8 cellular contexts compared by ENCODE assay signal in the genomic region with DNA sequence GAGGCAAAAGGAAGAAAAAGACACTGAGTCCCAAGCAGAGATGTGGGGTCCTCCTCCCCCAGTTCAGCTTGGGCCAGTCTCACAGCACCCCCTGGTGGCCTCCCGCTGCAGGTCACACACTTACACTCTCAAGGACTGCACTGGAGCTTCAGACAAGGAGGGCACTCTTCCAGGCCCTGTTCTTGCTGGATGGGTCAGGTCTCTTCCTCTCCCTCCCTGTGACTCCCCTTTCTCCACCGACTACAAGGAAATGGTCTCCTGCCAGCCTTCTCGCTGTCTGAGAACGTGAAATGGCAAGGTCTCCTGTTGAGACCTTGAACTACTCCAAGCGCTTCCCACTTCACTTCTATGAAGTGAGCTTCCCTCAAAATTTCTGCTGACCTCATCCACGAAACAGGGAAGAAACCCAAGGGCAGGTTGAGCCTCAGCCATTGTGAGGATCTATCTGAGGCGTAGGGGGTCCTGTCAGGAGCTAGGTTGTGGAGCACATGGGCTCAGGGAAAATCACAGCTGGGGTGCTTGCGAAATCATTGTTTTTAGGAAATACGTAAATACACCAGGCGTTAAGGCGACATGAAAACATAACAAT. TPM values are rescaled to one million over a fixed set of nuclear protein-coding genes. Genes with fewer than 3 reads are reported as not detected.
DNase-seq lines count a peak whose midpoint lies in the region; ATAC-seq and TF ChIP-seq lines count a peak whose summit lies in the region.

No MANE protein-coding gene starts in this region.

- no peak overlapping the region for H3K27ac Mint-ChIP-seq in T-helper 2 cell treated with Interferon-gamma antibody and Interleukin-4, amounts not matched to agents 5 μg/mL and 100 μg/mL, for 36 hours

- H3K79me2 ChIP-seq in Loucy (ENCODE audit: insufficient read depth, low read length), result peaks cover 35% of the 10 kb centered on the region

- H3K27me3 Mint-ChIP-seq in T-helper 2 cell treated with Interferon-gamma antibody and Interleukin-4, amounts not matched to agents 5 μg/mL and 100 μg/mL, for 36 hours (ENCODE audit: low read depth), result peaks cover 2% of the 10 kb centered on the region

- peak overlapping the region; percentile 48 for H3K9ac ChIP-seq in Loucy (ENCODE audit: low read depth, low read length, poor library complexity, severe bottlenecking)

- H3K36me3 ChIP-seq in Loucy (ENCODE audit: insufficient read depth, low read length) (no peaks in the 10 kb centered on the region), iPS DF 6.9 (ENCODE audit: control insufficient read depth, insufficient read depth, low read length) (no peaks in the 10 kb centered on the region)

- no peaks in the 10 kb centered on the region for H4K20me1 ChIP-seq in Loucy (ENCODE audit: insufficient read depth, low read length, poor library complexity, severe bottlenecking)

- H3K9me2 ChIP-seq in Loucy (replicated peaks; ENCODE audit: low read depth, low read length), result no peaks in the 10 kb centered on the region

- peak; percentile 99 for TF ChIP-seq CTCF in Loucy (conservative IDR thresholded peaks at IDR 0.05; ENCODE audit: low read length)

- no peak overlapping the region for H3K4me3 Mint-ChIP-seq in T-helper 2 cell treated with Interferon-gamma antibody and Interleukin-4, amounts not matched to agents 5 μg/mL and 100 μg/mL, for 36 hours

- H2AFZ ChIP-seq in Loucy (ENCODE audit: low read length), result no peak overlapping the region

- H3K4me1 ChIP-seq in Loucy (ENCODE audit: insufficient read depth, low read length, poor library complexity, severe bottlenecking) (peaks cover 39% of the 10 kb centered on the region), iPS DF 6.9 (ENCODE audit: control insufficient read depth, insufficient read depth, low read length) (peaks cover 2% of the 10 kb centered on the region; the same call in 1 of the 2 replicates)

- no peaks in the 10 kb centered on the region for H3F3A ChIP-seq in Loucy (ENCODE audit: low read depth)

- H3K4me3 ChIP-seq in Loucy (ENCODE audit: low read length, poor library complexity, severe bottlenecking), result no peak overlapping the region
- H3K4me3 ChIP-seq in iPS DF 6.9 (ENCODE audit: low read length), result no peak overlapping the region

- no peak for ATAC-seq in HG03095 (IDR thresholded peaks at IDR 0.05; ENCODE audit: unreplicated experiment)
- ATAC-seq in GM21360 (IDR thresholded peaks at IDR 0.05; ENCODE audit: unreplicated experiment), result no peak

- WGBS in iPS DF 6.9 (ENCODE audit: insufficient coverage, insufficient read length), result no CpG with 5 or more reads among the region's 11 CpGs

- H3K27me3 ChIP-seq in Loucy (ENCODE audit: insufficient read depth, low read length, poor library complexity, severe bottlenecking), result no peaks in the 10 kb centered on the region
- H3K27me3 ChIP-seq in iPS DF 6.9 (ENCODE audit: control insufficient read depth, insufficient read depth, low read length), result no peaks in the 10 kb centered on the region

- no peaks in the 10 kb centered on the region for H3K9me3 Mint-ChIP-seq in T-helper 2 cell treated with Interferon-gamma antibody and Interleukin-4, amounts not matched to agents 5 μg/mL and 100 μg/mL, for 36 hours

- H3K27ac ChIP-seq in iPS DF 6.9 (ENCODE audit: low read length), result no peak overlapping the region

- H3K36me3 Mint-ChIP-seq in T-helper 2 cell treated with Interferon-gamma antibody and Interleukin-4, amounts not matched to agents 5 μg/mL and 100 μg/mL, for 36 hours (ENCODE audit: low read depth), result no peaks in the 10 kb centered on the region

- DNase-seq in Daoy (ENCODE audit: low read depth), result peak; percentile 49
- peak; percentile 26 for DNase-seq in T-helper 2 cell treated with Interferon-gamma antibody and Interleukin-4, amounts not matched to agents 5 μg/mL and 100 μg/mL, for 36 hours (ENCODE audit: low spot score)
- DNase-seq in astrocyte of the hippocampus (ENCODE audit: low read depth, low spot score), result peak; percentile 76
- peak; percentile 54 for DNase-seq in iPS DF 6.9 (ENCODE audit: low read depth, low spot score)
- peak; percentile 13 to 45 for DNase-seq in stimulated activated CD4-positive, alpha-beta T cell treated with anti-CD3 and anti-CD28 coated beads, Interleukin-12 subunit alpha, Interleukin-12 subunit beta, amount 100 ng/mL, for 24 hours (ENCODE audit: low read depth in 2 of 2)

- peaks cover 1% of the 10 kb centered on the region for H3K4me1 Mint-ChIP-seq in T-helper 2 cell treated with Interferon-gamma antibody and Interleukin-4, amounts not matched to agents 5 μg/mL and 100 μg/mL, for 36 hours (ENCODE audit: low read depth)

- H3K9me3 ChIP-seq in Loucy (ENCODE audit: insufficient read depth, low read depth, low read length), result no peaks in the 10 kb centered on the region
- H3K9me3 ChIP-seq in iPS DF 6.9 (ENCODE audit: control insufficient read depth, insufficient read depth, low read length), result no peaks in the 10 kb centered on the region

- H3K4me2 ChIP-seq in Loucy (ENCODE audit: low read depth, low read length, poor library complexity, severe bottlenecking), result peak overlapping the region; percentile 39

RNA-seq across cellular contexts. Expression of a gene that starts 11.2 kb away (rescaled TPM):
- total RNA-seq in Daoy (2014; rRNA removed; shearing (Covaris generic)), result not detected in 2 replicates

RNA-seq across cellular contexts. Expression of a gene that starts 40.8 kb away (rescaled TPM):
- not detected in 2 replicates for total RNA-seq in Daoy (2014; rRNA removed; shearing (Covaris generic))

Comparison
In these comparisons a context has a peak if more than half of its experiments do, and no peak if none do; other contexts are left out.
1. DNase-seq: peak in every context shown above with its lines; median percentile 76 in astrocyte of the hippocampus; 54 in iPS DF 6.9; 49 in Daoy; 29 in stimulated activated CD4-positive, alpha-beta T cell treated with anti-CD3 and anti-CD28 coated beads, Interleukin-12 subunit alpha, Interleukin-12 subunit beta, amount 100 ng/mL, for 24 hours; 26 in T-helper 2 cell treated with Interferon-gamma antibody and Interleukin-4, amounts not matched to agents 5 μg/mL and 100 μg/mL, for 36 hours.